In the genomic region with DNA sequence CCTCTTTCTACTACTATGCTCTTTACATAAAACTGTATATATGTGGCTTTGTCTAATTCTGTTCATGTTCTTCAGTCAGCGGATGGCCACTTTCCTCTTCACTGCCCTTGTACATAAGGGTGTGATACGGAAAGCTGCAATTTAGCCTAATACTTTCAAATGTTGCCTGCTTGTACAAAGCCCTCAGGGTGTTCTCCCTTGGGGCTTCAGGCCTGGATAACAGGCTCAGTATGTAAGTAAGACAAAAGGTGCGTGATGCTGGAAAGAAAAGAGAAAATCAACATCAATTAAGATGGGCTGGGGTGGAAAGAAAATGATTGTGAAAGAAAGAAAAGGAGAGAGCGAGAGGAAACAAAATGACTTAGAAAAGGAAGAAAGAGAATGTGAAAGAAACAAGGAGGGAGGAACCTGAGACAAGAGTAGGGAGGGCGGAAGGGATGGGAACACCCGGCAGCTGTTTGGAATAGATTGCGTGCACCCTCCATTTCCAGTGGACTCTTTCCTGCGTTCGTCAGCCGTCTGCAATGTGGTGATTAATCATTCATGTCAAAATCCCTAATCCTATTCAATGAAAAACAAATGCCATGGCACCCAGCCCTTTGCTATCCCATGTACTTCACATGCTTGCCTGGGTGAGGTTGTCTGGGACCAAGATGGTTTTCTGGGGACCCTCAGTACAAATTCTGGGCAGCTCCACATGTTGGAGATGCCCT, we compare ENCODE assay signal across 9 cellular contexts.
DNase-seq lines count a peak whose midpoint lies in the region; TF ChIP-seq lines count a peak whose summit lies in the region.
"Had no signal": no experiment of that assay in that cellular context is flagged by ENCODE, and none has a peak within 500 bp of the region (broad histone marks: within the 10 kb centered on the region; RNA-seq: fewer than 3 reads in every experiment).

No MANE protein-coding gene starts in this region.

- no peak for TF ChIP-seq CTCF in HFF-Myc (IDR thresholded peaks at IDR 0.05; ENCODE audit: low read depth, low read length, missing control alignments)
- no peak for TF ChIP-seq CTCF in left ventricle myocardium inferior (IDR thresholded peaks at IDR 0.05; ENCODE audit: borderline replicate concordance)

- H3K9me3 Mint-ChIP-seq in activated naive CD8-positive, alpha-beta T cell treated with anti-CD3 and anti-CD28 coated beads for 36 hours, result no peaks in the 10 kb centered on the region
- H3K9me3 Mint-ChIP-seq in activated T-helper 2 cell treated with anti-CD3 and anti-CD28 coated beads, Interferon-gamma antibody, Interleukin-2, Interleukin-4, amounts not matched to agents 10 μg/mL and 5 μg/mL and 100 μg/mL, durations not matched to agents 14 hours and 24 hours and 36 hours, result peaks cover 20% of the 10 kb centered on the region

- H3K36me3 Mint-ChIP-seq in activated naive CD8-positive, alpha-beta T cell treated with anti-CD3 and anti-CD28 coated beads for 36 hours, result no peaks in the 10 kb centered on the region
- no peaks in the 10 kb centered on the region for H3K36me3 Mint-ChIP-seq in activated T-helper 2 cell treated with anti-CD3 and anti-CD28 coated beads, Interferon-gamma antibody, Interleukin-2, Interleukin-4, amounts not matched to agents 10 μg/mL and 5 μg/mL and 100 μg/mL, durations not matched to agents 14 hours and 24 hours and 36 hours (ENCODE audit: low read depth)

- H3K36me3 ChIP-seq in adipocyte (ENCODE audit: control insufficient read depth, insufficient read depth, low read length, severe bottlenecking) (no peaks in the 10 kb centered on the region), left ventricle myocardium inferior (no peaks in the 10 kb centered on the region), stomach smooth muscle (ENCODE audit: control insufficient read depth in 2 of 2, insufficient read depth in 2 of 2, low read length in 2 of 2) (no peaks in the 10 kb centered on the region)

- DNase-seq in HFF-Myc (ENCODE audit: extremely low read depth, low read depth) (peak; percentile 96), adipocyte (ENCODE audit: low read depth) (peak; percentile 98), left ventricle myocardium inferior (peak; percentile 26), NCI-H2227 (lab: John Stamatoyannopoulos, UW; ENCODE audit: unreplicated experiment) (no peak)
- no peak for DNase-seq in activated naive CD8-positive, alpha-beta T cell treated with anti-CD3 and anti-CD28 coated beads for 36 hours
- no peak for DNase-seq in activated T-helper 2 cell treated with anti-CD3 and anti-CD28 coated beads, Interferon-gamma antibody, Interleukin-2, Interleukin-4, amounts not matched to agents 10 μg/mL and 5 μg/mL and 100 μg/mL, durations not matched to agents 14 hours and 24 hours and 36 hours (ENCODE audit: low spot score)
- DNase-seq: activated naive CD4-positive, alpha-beta T cell; Kasumi-1 had no signal

- H3K9me3 ChIP-seq in adipocyte (ENCODE audit: control insufficient read depth, low read length) (no peaks in the 10 kb centered on the region), left ventricle myocardium inferior (replicated peaks) (no peaks in the 10 kb centered on the region), stomach smooth muscle (ENCODE audit: control insufficient read depth in 2 of 2, low read length in 2 of 2) (no peaks in the 10 kb centered on the region)

- H3K4me3 Mint-ChIP-seq in activated naive CD8-positive, alpha-beta T cell treated with anti-CD3 and anti-CD28 coated beads for 36 hours, result no peak overlapping the region
- H3K4me3 Mint-ChIP-seq in activated T-helper 2 cell treated with anti-CD3 and anti-CD28 coated beads, Interferon-gamma antibody, Interleukin-2, Interleukin-4, amounts not matched to agents 10 μg/mL and 5 μg/mL and 100 μg/mL, durations not matched to agents 14 hours and 24 hours and 36 hours (ENCODE audit: low read depth), result no peak overlapping the region

- H3K27ac ChIP-seq in left ventricle myocardium inferior (replicated peaks) (peak overlapping the region; percentile 76), stomach smooth muscle (ENCODE audit: low read length) (peak overlapping the region; percentile 19)

- H3K27me3 ChIP-seq in adipocyte (replicated peaks; ENCODE audit: control insufficient read depth, insufficient read depth, low read length) (no peaks in the 10 kb centered on the region), left ventricle myocardium inferior (ENCODE audit: low read depth) (no peaks in the 10 kb centered on the region), stomach smooth muscle (ENCODE audit: control insufficient read depth in 1 of 2, insufficient read depth in 2 of 2, low read length in 2 of 2) (no peaks in the 10 kb centered on the region)

- intact Hi-C loops in left ventricle myocardium inferior (cut with micrococcal nuclease), result no loop called here
- intact Hi-C loops in activated T-helper 2 cell treated with anti-CD3 and anti-CD28 coated beads, Interferon-gamma antibody, Interleukin-2, Interleukin-4, amounts not matched to agents 10 μg/mL and 5 μg/mL and 100 μg/mL, durations not matched to agents 14 hours and 24 hours and 36 hours (cut with micrococcal nuclease), result no loop called here

- H3K4me3 ChIP-seq in HFF-Myc (replicated peaks; ENCODE audit: low read depth, low read length), result no peak overlapping the region
- H3K4me3 ChIP-seq in adipocyte (ENCODE audit: low read length), result peak overlapping the region; percentile 76
- H3K4me3 ChIP-seq in left ventricle myocardium inferior, result peak overlapping the region; percentile 11
- H3K4me3 ChIP-seq in stomach smooth muscle (ENCODE audit: low read length in 2 of 2), result no peak overlapping the region

- H3K27ac Mint-ChIP-seq in activated naive CD8-positive, alpha-beta T cell treated with anti-CD3 and anti-CD28 coated beads for 36 hours, result no peak overlapping the region
- no peak overlapping the region for H3K27ac Mint-ChIP-seq in activated T-helper 2 cell treated with anti-CD3 and anti-CD28 coated beads, Interferon-gamma antibody, Interleukin-2, Interleukin-4, amounts not matched to agents 10 μg/mL and 5 μg/mL and 100 μg/mL, durations not matched to agents 14 hours and 24 hours and 36 hours

- H3K4me1 Mint-ChIP-seq in activated naive CD8-positive, alpha-beta T cell treated with anti-CD3 and anti-CD28 coated beads for 36 hours, result no peaks in the 10 kb centered on the region
- no peaks in the 10 kb centered on the region for H3K4me1 Mint-ChIP-seq in activated T-helper 2 cell treated with anti-CD3 and anti-CD28 coated beads, Interferon-gamma antibody, Interleukin-2, Interleukin-4, amounts not matched to agents 10 μg/mL and 5 μg/mL and 100 μg/mL, durations not matched to agents 14 hours and 24 hours and 36 hours (ENCODE audit: low read depth)

- H3K4me1 ChIP-seq in adipocyte (ENCODE audit: control insufficient read depth, insufficient read depth, low read length) (peaks cover 52% of the 10 kb centered on the region), left ventricle myocardium inferior (peaks cover 10% of the 10 kb centered on the region), stomach smooth muscle (ENCODE audit: control insufficient read depth, insufficient read depth, low read length) (no peaks in the 10 kb centered on the region)

- peak overlapping the region; percentile 79 for H3K9ac ChIP-seq in adipocyte (ENCODE audit: low read length)
- no peak overlapping the region for H3K9ac ChIP-seq in stomach smooth muscle (ENCODE audit: low read length in 2 of 2)

- no peaks in the 10 kb centered on the region for H3K27me3 Mint-ChIP-seq in activated naive CD8-positive, alpha-beta T cell treated with anti-CD3 and anti-CD28 coated beads for 36 hours
- no peaks in the 10 kb centered on the region for H3K27me3 Mint-ChIP-seq in activated T-helper 2 cell treated with anti-CD3 and anti-CD28 coated beads, Interferon-gamma antibody, Interleukin-2, Interleukin-4, amounts not matched to agents 10 μg/mL and 5 μg/mL and 100 μg/mL, durations not matched to agents 14 hours and 24 hours and 36 hours (ENCODE audit: low read depth)

Comparison
In these comparisons a context has a peak if more than half of its experiments do, and no peak if none do; other contexts are left out.
1. DNase-seq: peak in HFF-Myc (single experiment), adipocyte (single experiment) and left ventricle myocardium inferior (single experiment); none in activated naive CD8-positive, alpha-beta T cell treated with anti-CD3 and anti-CD28 coated beads for 36 hours (single experiment), activated T-helper 2 cell treated with anti-CD3 and anti-CD28 coated beads, Interferon-gamma antibody, Interleukin-2, Interleukin-4, amounts not matched to agents 10 μg/mL and 5 μg/mL and 100 μg/mL, durations not matched to agents 14 hours and 24 hours and 36 hours (single experiment) and NCI-H2227 (single experiment).
2. H3K4me3 ChIP-seq: peak in adipocyte (single experiment) and left ventricle myocardium inferior (single experiment); none in HFF-Myc (single experiment) and stomach smooth muscle (0 of 2).